Comparison of ENCODE assay signal across 13 cellular contexts in genomic region chr11:2300290-2300935, GRCh38. TPM values are rescaled to one million over a fixed set of nuclear protein-coding genes. Genes with fewer than 3 reads are reported as not detected.
DNase-seq lines count a peak whose midpoint lies in the region; ATAC-seq, FAIRE-seq and TF ChIP-seq lines count a peak whose summit lies in the region.
"Had no signal": no experiment of that assay in that cellular context is flagged by ENCODE, and none has a peak within 500 bp of the region (broad histone marks: within the 10 kb centered on the region; RNA-seq: fewer than 3 reads in every experiment).

No MANE protein-coding gene starts in this region.

- DNase-seq in GM12892 (ENCODE audit: insufficient read length) (peak; percentile 14), naive B cell (peak; percentile 55), sigmoid colon (no peak), NCI-H2081 (lab: John Stamatoyannopoulos, UW) (no peak)
- DNase-seq in activated naive CD8-positive, alpha-beta T cell treated with anti-CD3 and anti-CD28 coated beads, Interleukin-2, amount 10 ng/mL, durations not matched to agents 7 days and 5 days: no peak
- DNase-seq: activated CD4-positive, CD25-positive, alpha-beta regulatory T cell treated with anti-CD3 and anti-CD28 coated beads, Interleukin-2, amount 50 U/mL, for 72 hours had no signal

- H3K4me2 ChIP-seq in BLaER1 treated with 17β-estradiol and CSF1 and Interleukin-3, amounts not matched to agents 10 nM and 100 nM: peak overlapping the region; percentile 81 to 100 (median 97)

- peak overlapping the region in 8 of 11 experiments; percentile 20 to 78 (median 60); a peak in 13 of 22 replicates for H3K27ac ChIP-seq in BLaER1 treated with 17β-estradiol and CSF1 and Interleukin-3, amounts not matched to agents 10 nM and 100 nM
- no peak overlapping the region for H3K27ac ChIP-seq in sigmoid colon

- POLR2A ChIA-PET in activated naive CD8-positive, alpha-beta T cell treated with anti-CD3 and anti-CD28 coated beads, Interleukin-2, amount 10 ng/mL, durations not matched to agents 7 days and 5 days (lab: Charles Lee): interaction anchor here (0.5 to 3.2 kb wide), 4 partner anchors 8 to 713 kb away, joined by 3 to 20 read pairs (median 6); partner anchors contain the start of gene CD81

- ATAC-seq in activated naive CD8-positive, alpha-beta T cell treated with anti-CD3 and anti-CD28 coated beads, Interleukin-2, amount 10 ng/mL, durations not matched to agents 7 days and 5 days (ENCODE audit: low read depth): peak; percentile 7
- ATAC-seq in naive B cell (ENCODE audit: low read depth in 2 of 2): peak; percentile 31 to 32
- no peak for ATAC-seq in GM21360 (IDR thresholded peaks at IDR 0.05; ENCODE audit: unreplicated experiment)
- ATAC-seq in GM19397 (IDR thresholded peaks at IDR 0.05; ENCODE audit: unreplicated experiment): no peak

- H3K9me3 ChIP-seq in BLaER1 treated with 17β-estradiol and CSF1 and Interleukin-3, amounts not matched to agents 10 nM and 100 nM (replicated peaks in 1 of 11): no peaks in the 10 kb centered on the region
- H3K9me3 ChIP-seq in sigmoid colon: no peaks in the 10 kb centered on the region
- H3K9me3 ChIP-seq: Caco-2 had no signal

- H3K4me1 Mint-ChIP-seq in activated naive CD8-positive, alpha-beta T cell treated with anti-CD3 and anti-CD28 coated beads, Interleukin-2, amount 10 ng/mL, durations not matched to agents 7 days and 5 days: peaks cover 26% of the 10 kb centered on the region
- peaks cover 28 to 46% (median 38%) of the 10 kb centered on the region in 3 donors for H3K4me1 Mint-ChIP-seq in naive B cell

- no peak for TF ChIP-seq CTCF in sigmoid colon (IDR thresholded peaks at IDR 0.05)

- 54 to 62% methylated on average over 19 of the region's 19 CpGs for WGBS in sigmoid colon, 2 donors

- H3K36me3 Mint-ChIP-seq in activated naive CD8-positive, alpha-beta T cell treated with anti-CD3 and anti-CD28 coated beads, Interleukin-2, amount 10 ng/mL, durations not matched to agents 7 days and 5 days: peaks cover 18% of the 10 kb centered on the region
- no peaks in the 10 kb centered on the region for H3K36me3 Mint-ChIP-seq in naive B cell

- H3K9me3 Mint-ChIP-seq in activated naive CD8-positive, alpha-beta T cell treated with anti-CD3 and anti-CD28 coated beads, Interleukin-2, amount 10 ng/mL, durations not matched to agents 7 days and 5 days: no peaks in the 10 kb centered on the region
- no peaks in the 10 kb centered on the region for H3K9me3 Mint-ChIP-seq in naive B cell

- peak overlapping the region; percentile 98 for H3K27ac Mint-ChIP-seq in activated naive CD8-positive, alpha-beta T cell treated with anti-CD3 and anti-CD28 coated beads, Interleukin-2, amount 10 ng/mL, durations not matched to agents 7 days and 5 days
- peak overlapping the region; percentile 18 to 97 (median 88) for H3K27ac Mint-ChIP-seq in naive B cell

- peak overlapping the region; percentile 100 for H3K4me3 Mint-ChIP-seq in activated naive CD8-positive, alpha-beta T cell treated with anti-CD3 and anti-CD28 coated beads, Interleukin-2, amount 10 ng/mL, durations not matched to agents 7 days and 5 days
- H3K4me3 Mint-ChIP-seq in naive B cell: peak overlapping the region; percentile 87 to 97 (median 95)

- intact Hi-C loops in sigmoid colon (cut with DNase I): loop anchor here (5.0 to 10.0 kb wide), 2 partner anchors 232 to 436 kb away; no protein-coding TSS in a partner anchor

- no peak for TF ChIP-seq EP300 in sigmoid colon (IDR thresholded peaks at IDR 0.05)

- peaks cover 0 to 11% (median 0%) of the 10 kb centered on the region in 11 experiments; a peak in 4 of 22 replicates for H3K27me3 ChIP-seq in BLaER1 treated with 17β-estradiol and CSF1 and Interleukin-3, amounts not matched to agents 10 nM and 100 nM
- no peaks in the 10 kb centered on the region for H3K27me3 ChIP-seq in sigmoid colon

- H3K27me3 Mint-ChIP-seq in activated naive CD8-positive, alpha-beta T cell treated with anti-CD3 and anti-CD28 coated beads, Interleukin-2, amount 10 ng/mL, durations not matched to agents 7 days and 5 days: no peaks in the 10 kb centered on the region
- H3K27me3 Mint-ChIP-seq in naive B cell: no peaks in the 10 kb centered on the region

- peaks cover 0 to 43% (median 5%) of the 10 kb centered on the region in 11 experiments; a peak in 11 of 22 replicates for H4K20me1 ChIP-seq in BLaER1 treated with 17β-estradiol and CSF1 and Interleukin-3, amounts not matched to agents 10 nM and 100 nM

- H3K4me3 ChIP-seq in BLaER1 treated with 17β-estradiol and CSF1 and Interleukin-3, amounts not matched to agents 10 nM and 100 nM: peak overlapping the region in 7 of 10 experiments; percentile 29 to 74 (median 65); a peak in 14 of 20 replicates
- H3K4me3 ChIP-seq in sigmoid colon: no peak overlapping the region

- FAIRE-seq in GM12892 (lab: Jason Lieb, UNC): no peak
- FAIRE-seq: bronchial epithelial cell, RCC 7860 had no signal

- peaks cover 59 to 72% (median 64%) of the 10 kb centered on the region in 10 experiments for H3K4me1 ChIP-seq in BLaER1 treated with 17β-estradiol and CSF1 and Interleukin-3, amounts not matched to agents 10 nM and 100 nM
- H3K4me1 ChIP-seq in sigmoid colon: peaks cover 0 to 37% (median 30%) of the 10 kb centered on the region in 4 donors

- TF ChIP-seq POLR2A in GM12892 (IDR thresholded peaks at IDR 0.05; ENCODE audit: low read depth, low read length) (no peak), sigmoid colon (IDR thresholded peaks at IDR 0.05) (no peak)

- peaks cover 0 to 30% (median 0%) of the 10 kb centered on the region in 11 experiments; a peak in 9 of 22 replicates for H3K36me3 ChIP-seq in BLaER1 treated with 17β-estradiol and CSF1 and Interleukin-3, amounts not matched to agents 10 nM and 100 nM
- no peaks in the 10 kb centered on the region for H3K36me3 ChIP-seq in sigmoid colon

- H3K9ac ChIP-seq in BLaER1 treated with 17β-estradiol and CSF1 and Interleukin-3, amounts not matched to agents 10 nM and 100 nM: peak overlapping the region in 9 of 11 experiments; percentile 32 to 76 (median 68); a peak in 15 of 22 replicates

RNA-seq across cellular contexts. Expression of gene C11orf21, which starts 1.3 kb away (rescaled TPM):
- 0.19 TPM for polyA plus RNA-seq in GM12892 (2012; ENCODE audit: missing spikeins)
- 10 to 100 TPM; 51.0 to 55.3 TPM for total RNA-seq in activated naive CD8-positive, alpha-beta T cell treated with anti-CD3 and anti-CD28 coated beads, Interleukin-2, amount 10 ng/mL, durations not matched to agents 7 days and 5 days
- polyA plus RNA-seq in naive B cell (ENCODE audit: low read depth in 6 of 6) (10 to 100 TPM in 3 of 6 donors, 1 to 10 TPM in 3; 8.3 to 15.4 (median 10.2) TPM), sigmoid colon (1 to 10 TPM in 1 of 3 donors, not detected in 2; 6.2 TPM)
- under 1 TPM in 2 of 4 donors, not detected in 2; 0.68 to 0.71 TPM for total RNA-seq in sigmoid colon
- total RNA-seq: bronchial epithelial cell had no signal

RNA-seq across cellular contexts. Expression of gene TSPAN32, which starts 1.4 kb away (rescaled TPM):
- not detected for polyA plus RNA-seq in GM12892 (2012; ENCODE audit: missing spikeins)
- 10 to 100 TPM; 49.5 to 52.3 TPM for total RNA-seq in activated naive CD8-positive, alpha-beta T cell treated with anti-CD3 and anti-CD28 coated beads, Interleukin-2, amount 10 ng/mL, durations not matched to agents 7 days and 5 days
- polyA plus RNA-seq in naive B cell (ENCODE audit: low read depth in 6 of 6): 10 to 100 TPM in 4 of 6 donors, 1 to 10 TPM in 2; 6.5 to 24.0 (median 13.5) TPM
- total RNA-seq in sigmoid colon: 1 to 10 TPM in 2 of 4 donors, under 1 TPM in 2; 0.81 to 5.3 (median 0.95) TPM
- polyA plus RNA-seq in sigmoid colon: 1 to 10 TPM in 1 of 3 donors, not detected in 2; 4.6 TPM
- total RNA-seq: bronchial epithelial cell, renal cortical epithelial cell had no signal

RNA-seq across cellular contexts. Expression of gene ASCL2, which starts 30.0 kb away (rescaled TPM):
- polyA plus RNA-seq in GM12892 (2012; ENCODE audit: missing spikeins): not detected
- total RNA-seq in activated naive CD8-positive, alpha-beta T cell treated with anti-CD3 and anti-CD28 coated beads, Interleukin-2, amount 10 ng/mL, durations not matched to agents 7 days and 5 days: under 1 TPM; 0.62 to 0.80 TPM
- polyA plus RNA-seq in naive B cell (ENCODE audit: low read depth in 6 of 6) (1 to 10 TPM in 1 of 6 donors, under 1 TPM in 4, not detected in 1; 0.35 to 1.7 (median 0.60) TPM), sigmoid colon (1 to 10 TPM; 1.2 to 4.8 (median 1.4) TPM)
- total RNA-seq in sigmoid colon: under 1 TPM in 2 of 4 donors, not detected in 2; 0.28 to 0.33 TPM
- total RNA-seq: renal cortical epithelial cell had no signal

Comparison
In these comparisons a context has a peak if more than half of its experiments do, and no peak if none do; other contexts are left out.
1. H3K27ac ChIP-seq: peak in BLaER1 treated with 17β-estradiol and CSF1 and Interleukin-3, amounts not matched to agents 10 nM and 100 nM (8 of 11); none in sigmoid colon (0 of 4).
2. H3K4me3 ChIP-seq: peak in BLaER1 treated with 17β-estradiol and CSF1 and Interleukin-3, amounts not matched to agents 10 nM and 100 nM (7 of 10); none in sigmoid colon (0 of 4).
3. DNase-seq: peak in GM12892 (single experiment) and naive B cell (single experiment); none in activated naive CD8-positive, alpha-beta T cell treated with anti-CD3 and anti-CD28 coated beads, Interleukin-2, amount 10 ng/mL, durations not matched to agents 7 days and 5 days (single experiment), sigmoid colon (single experiment) and NCI-H2081 (0 of 2).
4. ATAC-seq: peak in activated naive CD8-positive, alpha-beta T cell treated with anti-CD3 and anti-CD28 coated beads, Interleukin-2, amount 10 ng/mL, durations not matched to agents 7 days and 5 days (single experiment) and naive B cell (2 of 2); none in GM21360 (single experiment) and GM19397 (single experiment).
5. RNA of gene C11orf21, which starts 1.3 kb away (total RNA-seq): 51.0 to 55.3 TPM in activated naive CD8-positive, alpha-beta T cell treated with anti-CD3 and anti-CD28 coated beads, Interleukin-2, amount 10 ng/mL, durations not matched to agents 7 days and 5 days; 0.68 to 0.71 TPM in sigmoid colon; every median in the first group is over 10 times any median in the second.
6. RNA of gene TSPAN32, which starts 1.4 kb away (total RNA-seq): 49.5 to 52.3 TPM in activated naive CD8-positive, alpha-beta T cell treated with anti-CD3 and anti-CD28 coated beads, Interleukin-2, amount 10 ng/mL, durations not matched to agents 7 days and 5 days; 0.81 to 5.3 TPM in sigmoid colon; every median in the first group is over 4 times any median in the second.